Comparison of ENCODE assay signal across 9 cellular contexts in the genomic region with DNA sequence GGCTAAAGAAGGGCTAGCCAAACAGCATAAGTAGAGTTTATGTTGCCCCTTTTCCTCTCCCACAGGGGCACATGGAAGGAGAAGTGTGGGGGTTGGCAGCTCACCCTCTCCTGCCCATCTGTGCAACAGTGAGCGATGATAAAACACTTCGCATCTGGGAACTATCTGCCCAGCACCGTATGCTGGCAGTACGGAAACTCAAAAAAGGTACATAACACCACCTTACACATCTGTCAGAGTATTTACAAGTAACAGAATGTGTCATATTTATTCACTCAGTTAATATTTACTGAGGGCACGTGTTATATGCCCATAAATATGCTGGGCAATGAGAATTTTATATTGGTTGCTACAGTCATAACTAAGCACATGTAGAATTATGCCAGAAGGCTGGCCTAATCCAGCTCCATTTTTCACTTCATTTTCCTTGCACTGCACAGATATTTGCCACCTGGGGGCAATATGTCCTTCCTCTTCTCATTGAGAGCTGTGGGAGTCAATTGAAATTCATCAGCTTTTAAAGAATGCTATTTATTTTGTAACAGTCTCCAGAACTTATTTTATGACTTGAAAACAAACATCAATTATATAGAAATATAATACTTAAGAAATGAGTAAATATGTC.
A peak's percentile ranks its signal among the peaks of the same experiment; 100 is the strongest.
DNase-seq lines count a peak whose midpoint lies in the region; ATAC-seq and TF ChIP-seq lines count a peak whose summit lies in the region.
"Had no signal": no experiment of that assay in that cellular context is flagged by ENCODE, and none has a peak within 500 bp of the region (broad histone marks: within the 10 kb centered on the region; RNA-seq: fewer than 3 reads in every experiment).

No MANE protein-coding gene starts in this region.

- peaks cover 0 to 3% (median 0%) of the 10 kb centered on the region in 4 donors for H3K4me1 ChIP-seq in upper lobe of left lung

- H3K27ac Mint-ChIP-seq in immature natural killer cell: no peak overlapping the region
- H3K27ac Mint-ChIP-seq in activated CD4-positive, alpha-beta memory T cell treated with anti-CD3 and anti-CD28 coated beads, Interleukin-2, amount 10 ng/mL, durations not matched to agents 7 days and 5 days: no peak overlapping the region

- H3K27me3 ChIP-seq in upper lobe of left lung: no peaks in the 10 kb centered on the region

- no peak overlapping the region for H3K4me3 ChIP-seq in LNCaP clone FGC (ENCODE audit: low read depth, low read length)
- no peak overlapping the region for H3K4me3 ChIP-seq in upper lobe of left lung
- H3K4me3 ChIP-seq: skin epidermis had no signal

- ATAC-seq in upper lobe of left lung (ENCODE audit: low FRiP score in 2 of 2): peak in 1 of 2 donors; percentile 74

- no peak for TF ChIP-seq EP300 in upper lobe of left lung (IDR thresholded peaks at IDR 0.05)

- H3K9me3 Mint-ChIP-seq in immature natural killer cell: no peaks in the 10 kb centered on the region
- peaks cover 2% of the 10 kb centered on the region for H3K9me3 Mint-ChIP-seq in activated CD4-positive, alpha-beta memory T cell treated with anti-CD3 and anti-CD28 coated beads, Interleukin-2, amount 10 ng/mL, durations not matched to agents 7 days and 5 days

- H3K4me1 Mint-ChIP-seq in immature natural killer cell: peaks cover 12% of the 10 kb centered on the region in 2 donors
- peaks cover 21% of the 10 kb centered on the region for H3K4me1 Mint-ChIP-seq in activated CD4-positive, alpha-beta memory T cell treated with anti-CD3 and anti-CD28 coated beads, Interleukin-2, amount 10 ng/mL, durations not matched to agents 7 days and 5 days

- WGBS in upper lobe of left lung, 2 donors: 85 to 87% methylated on average over 5 of the region's 5 CpGs

- H3K36me3 Mint-ChIP-seq in immature natural killer cell: peaks cover 0 to 4% (median 0%) of the 10 kb centered on the region in 3 donors
- no peaks in the 10 kb centered on the region for H3K36me3 Mint-ChIP-seq in activated CD4-positive, alpha-beta memory T cell treated with anti-CD3 and anti-CD28 coated beads, Interleukin-2, amount 10 ng/mL, durations not matched to agents 7 days and 5 days (ENCODE audit: low read depth)

- peaks cover 0 to 3% (median 0%) of the 10 kb centered on the region in 4 donors for H3K9me3 ChIP-seq in upper lobe of left lung

- peaks cover 0 to 2% (median 2%) of the 10 kb centered on the region in 3 donors for H3K27me3 Mint-ChIP-seq in immature natural killer cell (ENCODE audit: low read depth in 3 of 3)
- no peaks in the 10 kb centered on the region for H3K27me3 Mint-ChIP-seq in activated CD4-positive, alpha-beta memory T cell treated with anti-CD3 and anti-CD28 coated beads, Interleukin-2, amount 10 ng/mL, durations not matched to agents 7 days and 5 days

- no peak overlapping the region for H3K4me3 Mint-ChIP-seq in immature natural killer cell
- H3K4me3 Mint-ChIP-seq in activated CD4-positive, alpha-beta memory T cell treated with anti-CD3 and anti-CD28 coated beads, Interleukin-2, amount 10 ng/mL, durations not matched to agents 7 days and 5 days: no peak overlapping the region

- peak; percentile 54 for TF ChIP-seq CTCF in LNCaP clone FGC (IDR thresholded peaks at IDR 0.05; ENCODE audit: control insufficient read depth, extremely low read depth, insufficient read depth)
- TF ChIP-seq CTCF in upper lobe of left lung (IDR thresholded peaks at IDR 0.05): peak in 5 of 6 experiments; percentile 37 to 58 (median 55)

- peak; percentile 76 for DNase-seq in ELR (ENCODE audit: low read depth)
- peak; percentile 79 for DNase-seq in LNCaP clone FGC (ENCODE audit: low read depth)
- DNase-seq in amniotic epithelial cell (ENCODE audit: low read depth): peak; percentile 69
- peak; percentile 28 to 38 (median 37) for DNase-seq in immature natural killer cell
- no peak for DNase-seq in upper lobe of left lung
- DNase-seq in activated CD4-positive, alpha-beta memory T cell treated with anti-CD3 and anti-CD28 coated beads, Interleukin-2, amount 10 ng/mL, durations not matched to agents 7 days and 5 days: no peak
- DNase-seq in NCI-H345 treated with DMSO at 0.1 percent for 48 hours (lab: John Stamatoyannopoulos, UW; ENCODE audit: unreplicated experiment): no peak
- no peak for DNase-seq in activated CD4-positive, CD25-positive, alpha-beta regulatory T cell treated with anti-CD3 and anti-CD28 coated beads, Interleukin-2, amount 50 U/mL, for 72 hours

- POLR2A ChIA-PET in activated CD4-positive, alpha-beta memory T cell treated with anti-CD3 and anti-CD28 coated beads, Interleukin-2, amount 10 ng/mL, durations not matched to agents 7 days and 5 days (lab: Charles Lee): no interaction called here

- H3K36me3 ChIP-seq in upper lobe of left lung: no peaks in the 10 kb centered on the region

- TF ChIP-seq POLR2A in upper lobe of left lung (IDR thresholded peaks at IDR 0.05): no peak

- CTCF ChIA-PET in activated CD4-positive, alpha-beta memory T cell treated with anti-CD3 and anti-CD28 coated beads, Interleukin-2, amount 10 ng/mL, durations not matched to agents 7 days and 5 days (lab: Charles Lee): interaction anchor here (0.6 to 3.4 kb wide), 8 partner anchors 9 to 278 kb away, joined by 3 to 18 read pairs (median 5); no protein-coding TSS in a partner anchor

- no peak overlapping the region for H3K27ac ChIP-seq in upper lobe of left lung
- H3K27ac ChIP-seq: skin epidermis had no signal

Comparison
In these comparisons a context has a peak if more than half of its experiments do, and no peak if none do; other contexts are left out.
1. DNase-seq: peak in ELR (single experiment), LNCaP clone FGC (single experiment), amniotic epithelial cell (single experiment) and immature natural killer cell (3 of 3); none in upper lobe of left lung (0 of 2), activated CD4-positive, alpha-beta memory T cell treated with anti-CD3 and anti-CD28 coated beads, Interleukin-2, amount 10 ng/mL, durations not matched to agents 7 days and 5 days (single experiment), NCI-H345 treated with DMSO at 0.1 percent for 48 hours (single experiment) and activated CD4-positive, CD25-positive, alpha-beta regulatory T cell treated with anti-CD3 and anti-CD28 coated beads, Interleukin-2, amount 50 U/mL, for 72 hours (single experiment).